ENCODE assay signal across 1 cellular context in the genomic region with DNA sequence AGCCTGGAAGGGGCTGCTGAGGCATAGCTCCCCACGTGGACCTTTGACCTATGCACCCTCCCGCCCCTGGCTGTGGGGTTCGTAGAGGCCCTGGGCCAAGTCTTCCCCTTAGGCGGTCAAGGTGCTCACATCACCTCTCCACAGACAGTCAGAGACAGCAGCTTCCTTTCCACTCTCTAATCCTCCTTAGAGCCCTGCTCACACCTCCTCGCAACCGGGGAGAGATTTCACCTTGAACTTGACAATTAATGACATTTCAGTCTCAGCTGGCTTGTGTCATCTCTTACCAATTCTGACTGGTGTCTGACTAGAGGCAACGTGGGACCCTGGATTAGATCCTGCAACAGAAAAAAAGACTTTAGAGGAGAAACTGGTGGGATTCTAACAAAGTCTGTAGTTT.
TF ChIP-seq lines count a peak whose summit lies in the region.

No MANE protein-coding gene starts in this region.

TF ChIP-seq in IMR-90, 13 proteins besides CTCF, POLR2A, EP300 and RAD21:
- no peak for TF ChIP-seq CEBPB (IDR thresholded peaks at IDR 0.05; ENCODE audit: low read depth, low read length)
TF ChIP-seq in IMR-90: peak in this region for 0.
